ENCODE assay signal across 11 cellular contexts in genomic region chr16:16083421-16084156, GRCh38.
DNase-seq lines count a peak whose midpoint lies in the region; ATAC-seq and TF ChIP-seq lines count a peak whose summit lies in the region.
"Had no signal": no experiment of that assay in that cellular context is flagged by ENCODE, and none has a peak within 500 bp of the region (broad histone marks: within the 10 kb centered on the region; RNA-seq: fewer than 3 reads in every experiment).

No MANE protein-coding gene starts in this region.

- TF ChIP-seq CTCF in brain microvascular endothelial cell (IDR thresholded peaks at IDR 0.05; ENCODE audit: low read depth, low read length, missing control alignments) (no peak), neural progenitor cell (IDR thresholded peaks at IDR 0.05) (no peak)

- peaks cover 9% of the 10 kb centered on the region for H3F3A ChIP-seq in neural progenitor cell (ENCODE audit: low read depth)

- H3K79me2 ChIP-seq in neural progenitor cell (ENCODE audit: low read depth): no peaks in the 10 kb centered on the region

- H3K9ac ChIP-seq in neural progenitor cell: no peak overlapping the region

- no peak overlapping the region for H3K27ac ChIP-seq in brain microvascular endothelial cell
- no peak overlapping the region for H3K27ac ChIP-seq in neural progenitor cell

- no peaks in the 10 kb centered on the region for H3K9me3 ChIP-seq in neural progenitor cell (ENCODE audit: low read depth)

- H3K27me3 Mint-ChIP-seq in neural progenitor cell (ENCODE audit: insufficient read depth, low read depth): no peaks in the 10 kb centered on the region
- H3K27me3 Mint-ChIP-seq: IgD-negative memory B cell had no signal

- H3K36me3 ChIP-seq in brain microvascular endothelial cell (replicated peaks) (peaks cover 73% of the 10 kb centered on the region), neural progenitor cell (peaks cover 7% of the 10 kb centered on the region)

- H4K20me1 ChIP-seq in neural progenitor cell (ENCODE audit: low read depth): peaks cover 6% of the 10 kb centered on the region

- no peak overlapping the region for H3K27ac Mint-ChIP-seq in neural progenitor cell

- H3K4me3 Mint-ChIP-seq in neural progenitor cell: no peak overlapping the region
- H3K4me3 Mint-ChIP-seq: activated T-cell treated with anti-CD3 and anti-CD28 coated beads, Interleukin-2, amount 50 U/mL, for 4 hours had no signal

- ATAC-seq in HG03520 (IDR thresholded peaks at IDR 0.05; ENCODE audit: unreplicated experiment): no peak
- ATAC-seq: left lung had no signal

- in situ Hi-C loops in brain microvascular endothelial cell (cut with HindIII; ENCODE audit: low pct_ligation_motif_present, low sequenced_read_pairs): no loop called here

- H3K4me2 ChIP-seq in neural progenitor cell: no peak overlapping the region

- H3K4me1 ChIP-seq in neural progenitor cell: peaks cover 5% of the 10 kb centered on the region

- no peak overlapping the region for H2AFZ ChIP-seq in neural progenitor cell (replicated peaks)

- H3K27me3 ChIP-seq in brain microvascular endothelial cell (replicated peaks) (no peaks in the 10 kb centered on the region), neural progenitor cell (no peaks in the 10 kb centered on the region)
- H3K27me3 ChIP-seq: left lung had no signal

- peak; percentile 56 for DNase-seq in SIG-M5 treated with dmso at 0.1 percent for 504 hours (lab: John Stamatoyannopoulos, UW; ENCODE audit: unreplicated experiment)
- DNase-seq in SIG-M5 (lab: John Stamatoyannopoulos, UW): no peak
- peak; percentile 12 for DNase-seq in NOMO-1 treated with dmso at 0.1 percent for 144 hours (lab: John Stamatoyannopoulos, UW; ENCODE audit: unreplicated experiment)
- DNase-seq in brain microvascular endothelial cell: peak; percentile 22
- DNase-seq in stimulated activated CD4-positive, alpha-beta T cell treated with anti-CD3 and anti-CD28 coated beads, Interleukin-2, amount 100 ng/mL, for 48 hours: peak; percentile 13 to 36
- no peak for DNase-seq in neural progenitor cell (ENCODE audit: low spot score)
- no peak for DNase-seq in stimulated activated naive CD4-positive, alpha-beta T cell treated with Interleukin-2 at 50 U/mL for 16 hours (lab: John Stamatoyannopoulos, UW)
- DNase-seq: activated T-cell treated with anti-CD3 and anti-CD28 coated beads, Interleukin-2, amount 50 U/mL, for 4 hours; left lung had no signal

- H3K36me3 Mint-ChIP-seq in neural progenitor cell: peaks cover 18% of the 10 kb centered on the region

- H3K4me1 Mint-ChIP-seq in neural progenitor cell: no peaks in the 10 kb centered on the region
- H3K4me1 Mint-ChIP-seq: IgD-negative memory B cell had no signal

- peaks cover 2% of the 10 kb centered on the region for H3K9me3 Mint-ChIP-seq in neural progenitor cell
- H3K9me3 Mint-ChIP-seq: activated T-cell treated with anti-CD3 and anti-CD28 coated beads, Interleukin-2, amount 50 U/mL, for 4 hours had no signal

- H3K4me3 ChIP-seq in brain microvascular endothelial cell (ENCODE audit: low read depth, low read length): no peak overlapping the region
- no peak overlapping the region for H3K4me3 ChIP-seq in neural progenitor cell
- H3K4me3 ChIP-seq: left lung had no signal

Comparison
In these comparisons a context has a peak if more than half of its experiments do, and no peak if none do; other contexts are left out.
1. DNase-seq: peak in SIG-M5 treated with dmso at 0.1 percent for 504 hours (single experiment), NOMO-1 treated with dmso at 0.1 percent for 144 hours (single experiment), brain microvascular endothelial cell (single experiment) and stimulated activated CD4-positive, alpha-beta T cell treated with anti-CD3 and anti-CD28 coated beads, Interleukin-2, amount 100 ng/mL, for 48 hours (2 of 2); none in SIG-M5 (single experiment), neural progenitor cell (single experiment) and stimulated activated naive CD4-positive, alpha-beta T cell treated with Interleukin-2 at 50 U/mL for 16 hours (single experiment).